9 cellular contexts compared by ENCODE assay signal in the genomic region with DNA sequence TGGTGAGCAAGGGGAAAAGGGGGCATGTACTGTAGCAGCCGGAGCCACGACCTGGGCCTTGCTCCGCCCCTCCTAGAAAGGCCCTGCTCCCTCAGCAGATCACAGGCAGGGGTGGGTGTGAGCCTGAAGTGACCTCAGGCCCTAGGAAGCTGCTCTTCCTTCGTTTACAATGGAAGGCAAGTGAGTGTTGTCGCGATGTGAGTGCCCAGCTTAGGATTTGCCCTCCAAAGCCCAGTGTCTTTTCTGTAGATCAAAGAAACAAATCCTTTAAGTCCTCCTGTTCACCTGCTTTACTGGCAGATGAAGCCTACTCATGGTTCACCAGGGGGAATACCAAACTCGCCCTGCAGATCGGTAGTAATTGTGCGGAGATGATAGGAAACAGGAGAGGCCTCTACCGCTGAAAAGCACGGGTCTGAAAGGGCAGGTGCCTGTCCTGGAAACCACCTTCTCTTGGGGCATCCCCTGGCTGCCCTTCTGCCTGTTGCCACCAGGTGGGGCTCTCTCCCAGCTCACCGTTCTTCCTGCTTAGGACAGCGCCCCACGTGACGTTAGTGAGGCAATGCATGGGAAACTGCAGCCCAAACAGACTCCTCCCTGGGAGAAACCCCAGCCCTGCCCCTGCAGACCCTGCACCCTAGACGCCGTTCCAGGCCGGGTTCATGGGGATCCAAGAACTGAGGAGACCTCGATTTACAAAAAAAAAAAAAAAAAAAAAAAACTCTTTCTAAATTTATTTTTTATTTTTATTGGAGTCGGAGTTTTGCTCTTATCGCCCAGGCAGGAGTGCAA. TPM values are rescaled to one million over a fixed set of nuclear protein-coding genes. Genes with fewer than 3 reads are reported as not detected.
DNase-seq lines count a peak whose midpoint lies in the region; ATAC-seq, FAIRE-seq and TF ChIP-seq lines count a peak whose summit lies in the region.
"Had no signal": no experiment of that assay in that cellular context is flagged by ENCODE, and none has a peak within 500 bp of the region (broad histone marks: within the 10 kb centered on the region; RNA-seq: fewer than 3 reads in every experiment).

No MANE protein-coding gene starts in this region.

- H4K20me1 ChIP-seq in astrocyte (ENCODE audit: insufficient read depth, low read length) = peaks cover 9% of the 10 kb centered on the region

- POLR2A ChIA-PET in A549 (lab: Yijun Ruan, JAX) = no interaction called here

- peak overlapping the region; percentile 45 for H3K4me2 ChIP-seq in A549
- H3K4me2 ChIP-seq in astrocyte (ENCODE audit: low read length) = no peak overlapping the region

- TF ChIP-seq POLR2A in A549 (IDR thresholded peaks at IDR 0.05; ENCODE audit: low read length) = no peak

- peak overlapping the region; percentile 18 to 47; a peak in 4 of 6 replicates for H3K27ac ChIP-seq in A549
- no peak overlapping the region for H3K27ac ChIP-seq in astrocyte (ENCODE audit: low read depth, low read length)
- H3K27ac ChIP-seq: BLaER1 treated with 17β-estradiol and CSF1 and Interleukin-3, amounts not matched to agents 10 nM and 100 nM had no signal

- H3K4me3 ChIP-seq in A549 = no peak overlapping the region
- H3K4me3 ChIP-seq in astrocyte (ENCODE audit: insufficient read depth, low read depth, low read length) = no peak overlapping the region
- no peak overlapping the region for H3K4me3 ChIP-seq in skeletal muscle cell (ENCODE audit: low read depth, low read length)
- H3K4me3 ChIP-seq: BLaER1 treated with 17β-estradiol and CSF1 and Interleukin-3, amounts not matched to agents 10 nM and 100 nM had no signal

- DNase-seq in A549 (ENCODE audit: low read depth in 1 of 2, low spot score in 1 of 2) (peak; percentile 82 to 95), NCI-H2081 treated with DMSO at 0.1 percent for 48 hours (lab: John Stamatoyannopoulos, UW) (peak; percentile 43), T-helper 9 cell (peak; percentile 90), astrocyte (ENCODE audit: low read depth) (peak; percentile 72), hepatic stellate cell (ENCODE audit: low spot score) (peak; percentile 91), skeletal muscle cell (ENCODE audit: low read depth) (peak; percentile 62)

- H3K27ac Mint-ChIP-seq in astrocyte (ENCODE audit: unreplicated experiment) = peak overlapping the region; percentile 28

- TF ChIP-seq CTCF in A549 (IDR thresholded peaks at IDR 0.05) (peak; percentile 99), astrocyte (IDR thresholded peaks at IDR 0.05; ENCODE audit: insufficient read depth, low read depth, low read length) (peak; percentile 99)

- H3K9ac ChIP-seq in astrocyte (ENCODE audit: low read length) = no peak overlapping the region

- ATAC-seq in A549 (peak; percentile 84 to 93), GM18858 (IDR thresholded peaks at IDR 0.05; ENCODE audit: unreplicated experiment) (peak; percentile 77), HG03064 (IDR thresholded peaks at IDR 0.05; ENCODE audit: low read depth, unreplicated experiment) (peak; percentile 81)

- no peaks in the 10 kb centered on the region for H3K9me3 Mint-ChIP-seq in astrocyte (ENCODE audit: unreplicated experiment)

- FAIRE-seq in A549 (lab: Jason Lieb, UNC) = peak; percentile 28
- FAIRE-seq in astrocyte (lab: Jason Lieb, UNC) = no peak

- H3K36me3 Mint-ChIP-seq in astrocyte (ENCODE audit: low read depth, unreplicated experiment) = peaks cover 23% of the 10 kb centered on the region

- H3K4me1 Mint-ChIP-seq in astrocyte (ENCODE audit: low read depth, unreplicated experiment) = peaks cover 5% of the 10 kb centered on the region

- WGBS in A549 (ENCODE audit: missing lambda C conversion rate) = 29% methylated on average over 21 of the region's 21 CpGs

- H3K9me3 ChIP-seq in A549 (no peaks in the 10 kb centered on the region), astrocyte (ENCODE audit: insufficient read depth, low read depth, low read length) (no peaks in the 10 kb centered on the region)
- H3K9me3 ChIP-seq: BLaER1 treated with 17β-estradiol and CSF1 and Interleukin-3, amounts not matched to agents 10 nM and 100 nM had no signal

- peak; percentile 75 to 88 for TF ChIP-seq RAD21 in A549 (conservative IDR thresholded peaks at IDR 0.05 in 1 of 2, IDR thresholded peaks at IDR 0.05 in 1 of 2)

- no peaks in the 10 kb centered on the region for H3K27me3 ChIP-seq in astrocyte (ENCODE audit: insufficient read depth, low read length)
- H3K27me3 ChIP-seq: BLaER1 treated with 17β-estradiol and CSF1 and Interleukin-3, amounts not matched to agents 10 nM and 100 nM had no signal

- H3K36me3 ChIP-seq in astrocyte (ENCODE audit: insufficient read depth, low read length) = peaks cover 21% of the 10 kb centered on the region

- no peak for TF ChIP-seq EP300 in A549 (IDR thresholded peaks at IDR 0.05)

- H2AFZ ChIP-seq in astrocyte (ENCODE audit: low read depth, low read length) = no peak overlapping the region

- no peaks in the 10 kb centered on the region for H3K79me2 ChIP-seq in astrocyte (ENCODE audit: insufficient read depth, low read length)

- H3K27me3 Mint-ChIP-seq in astrocyte (ENCODE audit: low read depth, unreplicated experiment) = no peaks in the 10 kb centered on the region

- CTCF ChIA-PET in A549 (lab: Yijun Ruan, JAX) = interaction anchor here (0.6 to 6.3 kb wide), 50 partner anchors 9 to 578 kb away, joined by 3 to 72 read pairs (median 4); partner anchors contain the start of genes MRPL11 and RAB1B

- no peak overlapping the region for H3K4me3 Mint-ChIP-seq in astrocyte (ENCODE audit: unreplicated experiment)

- H3K4me1 ChIP-seq in A549 = peaks cover 14% of the 10 kb centered on the region; the same call in 1 of the 3 replicates
- H3K4me1 ChIP-seq in astrocyte (ENCODE audit: insufficient read depth, low read length) = no peaks in the 10 kb centered on the region

TF ChIP-seq in A549, 52 proteins besides CTCF, POLR2A, EP300 and RAD21 (continues in another document):
- TF ChIP-seq RNF2 (IDR thresholded peaks at IDR 0.05; ENCODE audit: borderline replicate concordance, low read depth) = no peak
- no peak for TF ChIP-seq NR3C1 (IDR thresholded peaks at IDR 0.05)
- no peak for TF ChIP-seq GATA3 (IDR thresholded peaks at IDR 0.05; ENCODE audit: borderline replicate concordance)
- no peak for TF ChIP-seq HOXB13 (CRISPR knock-in tag; IDR thresholded peaks at IDR 0.05; ENCODE audit: low read depth)
- no peak for TF ChIP-seq RCOR1 (IDR thresholded peaks at IDR 0.05; ENCODE audit: low read depth, low read length)
- TF ChIP-seq ELK1 (IDR thresholded peaks at IDR 0.05; ENCODE audit: low read depth, low read length) = no peak
- TF ChIP-seq ESRRA (IDR thresholded peaks at IDR 0.05; ENCODE audit: borderline replicate concordance, low read length) = no peak
- TF ChIP-seq RARB (CRISPR knock-in tag; IDR thresholded peaks at IDR 0.05) = no peak

RNA-seq across cellular contexts. Expression of gene KLC2, which starts 34.9 kb away (rescaled TPM):
- polyA plus RNA-seq in A549 (2011; rRNA removed) (13.7 and 13.8 TPM in 2 replicates), A549 (2017; fragmentation: RNase III; extraction: RNeasy Plus Mini Kit Qiagen cat#74134 plus additional on column Dnase treatment) (35.1 to 35.8 TPM (median 35.2 TPM) in 3 replicates)
- 26.6 and 33.5 TPM in 2 replicates for polyA plus RNA-seq in A549 (2012; cell fraction: cytosol; rRNA removed)
- 62.6 and 79.2 TPM in 2 replicates for polyA plus RNA-seq in A549 (2012; cell fraction: nucleus; rRNA removed)
- 23.2 and 30.5 TPM in 2 replicates for polyA minus RNA-seq in A549 (2011; rRNA and poly(A)+ RNA removed)
- total RNA-seq in astrocyte = 43.1 and 44.8 TPM in 2 replicates

RNA-seq across cellular contexts. Expression of gene RAB1B, which starts 45.9 kb away (rescaled TPM):
- 87.8 and 104 TPM in 2 replicates for polyA plus RNA-seq in A549 (2011; rRNA removed)
- polyA plus RNA-seq in A549 (2012; cell fraction: cytosol; rRNA removed) = 156 and 206 TPM in 2 replicates
- polyA plus RNA-seq in A549 (2012; cell fraction: nucleus; rRNA removed) = 141 and 147 TPM in 2 replicates
- 141 to 149 TPM (median 147 TPM) in 3 replicates for polyA plus RNA-seq in A549 (2017; fragmentation: RNase III; extraction: RNeasy Plus Mini Kit Qiagen cat#74134 plus additional on column Dnase treatment)
- 147 and 157 TPM in 2 replicates for polyA minus RNA-seq in A549 (2011; rRNA and poly(A)+ RNA removed)
- total RNA-seq in astrocyte = 109 and 120 TPM in 2 replicates

RNA-seq across cellular contexts. Expression of gene CNIH2, which starts 55.4 kb away (rescaled TPM):
- polyA plus RNA-seq in A549 (2011; rRNA removed) (0.95 and 0.98 TPM in 2 replicates), A549 (2017; fragmentation: RNase III; extraction: RNeasy Plus Mini Kit Qiagen cat#74134 plus additional on column Dnase treatment) (1.1 to 1.5 TPM (median 1.3 TPM) in 3 replicates)
- 2.2 and 2.3 TPM in 2 replicates for polyA plus RNA-seq in A549 (2012; cell fraction: cytosol; rRNA removed)
- polyA plus RNA-seq in A549 (2012; cell fraction: nucleus; rRNA removed) = 3.6 and 4.4 TPM in 2 replicates
- 0.34 TPM in 1 of 2 replicates, not detected in the other for polyA minus RNA-seq in A549 (2011; rRNA and poly(A)+ RNA removed)
- total RNA-seq in astrocyte = 12.2 and 12.3 TPM in 2 replicates
